In the genomic region with DNA sequence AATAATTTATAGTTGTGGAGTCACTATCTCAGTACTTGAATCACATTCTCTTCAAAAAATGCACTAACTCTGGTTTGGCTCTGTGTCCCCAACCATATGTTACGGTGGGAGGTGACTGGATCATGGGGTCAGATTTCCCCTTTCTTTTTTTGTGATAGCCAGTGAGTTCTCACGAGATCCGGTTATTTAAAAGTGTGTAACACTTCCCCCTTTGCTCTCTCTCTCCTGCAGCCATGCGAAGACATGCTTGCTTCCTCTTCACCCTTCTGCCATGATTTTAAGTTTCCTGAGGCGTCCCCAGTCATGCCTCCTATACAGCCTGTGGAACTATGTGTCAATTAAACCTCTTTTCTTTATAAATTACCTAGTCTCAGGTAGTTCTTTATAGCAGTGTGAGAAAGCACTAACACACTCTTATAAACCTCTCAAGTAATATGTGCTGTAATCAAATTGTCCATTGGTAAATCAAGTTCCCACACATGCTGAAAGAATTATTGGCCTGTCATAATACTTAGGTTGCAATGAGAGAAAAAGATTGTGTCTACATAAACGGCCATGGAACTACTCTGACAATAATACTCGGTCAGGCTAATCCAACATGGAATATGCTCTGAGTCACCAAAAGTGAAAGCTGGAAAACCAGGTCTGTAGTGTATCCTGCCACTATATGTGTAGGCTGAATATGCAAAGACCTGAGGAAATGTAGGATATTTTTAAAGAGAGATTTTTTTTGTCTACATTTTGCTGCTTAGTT, we compare ENCODE assay signal across 35 cellular contexts.
DNase-seq lines count a peak whose midpoint lies in the region; ATAC-seq, FAIRE-seq and TF ChIP-seq lines count a peak whose summit lies in the region.
"Had no signal": no experiment of that assay in that cellular context is flagged by ENCODE, and none has a peak within 500 bp of the region (broad histone marks: within the 10 kb centered on the region; RNA-seq: fewer than 3 reads in every experiment).

No MANE protein-coding gene starts in this region.

- no peaks in the 10 kb centered on the region for H3K4me1 Mint-ChIP-seq in HFFc6 (ENCODE audit: low read depth)
- H3K4me1 Mint-ChIP-seq: activated CD4-positive, alpha-beta T cell treated with anti-CD3 and anti-CD28 coated beads, Interleukin-2, amount 10 ng/mL, durations not matched to agents 7 days and 5 days had no signal

- DNase-seq in H54 (ENCODE audit: insufficient read length, low spot score) (no peak), M059J (ENCODE audit: low read depth) (peak; percentile 39), astrocyte of the hippocampus (ENCODE audit: low read depth, low spot score) (peak; percentile 23), lung microvascular endothelial cell (ENCODE audit: low read depth in 2 of 2) (peak; percentile 7 to 16), HFFc6 (no peak), dedifferentiated amniotic fluid mesenchymal stem cell (ENCODE audit: extremely low spot score) (no peak)
- DNase-seq: activated CD4-positive, alpha-beta T cell treated with anti-CD3 and anti-CD28 coated beads, Interleukin-2, amount 10 ng/mL, durations not matched to agents 7 days and 5 days; activated effector memory CD4-positive, alpha-beta T cell treated with Interleukin-2 at 50 U/mL for 16 hours; activated T-cell treated with anti-CD3 and anti-CD28 coated beads, Interleukin-2, amount 50 U/mL, for 1 hour; anterior cingulate cortex; colonic mucosa; DMS79 treated with DMSO at 0.1 percent for 48 hours; effector memory CD4-positive, alpha-beta T cell; GF-D8; glutamatergic neuron; KG1; MM.1S; NCI-H1417; NCI-H2029 treated with DMSO at 0.1 percent for 48 hours; NCI-H345; NCI-H82; ovary; retina; SIG-M5; small intestine; stimulated activated naive CD4-positive, alpha-beta T cell treated with Interleukin-2 at 50 U/mL for 16 hours; T-helper 1 cell; upper lobe of right lung had no signal

- no peak for ATAC-seq in GM18870 (IDR thresholded peaks at IDR 0.05; ENCODE audit: unreplicated experiment)
- ATAC-seq: left lobe of liver, Panc1, upper lobe of right lung, WTC11 had no signal

- H3K36me3 Mint-ChIP-seq in HFFc6 (ENCODE audit: low read depth), result no peaks in the 10 kb centered on the region
- H3K36me3 Mint-ChIP-seq: activated naive CD8-positive, alpha-beta T cell; WTC11 had no signal

- no peaks in the 10 kb centered on the region for H3K27me3 Mint-ChIP-seq in HFFc6 (ENCODE audit: insufficient read depth)
- H3K27me3 Mint-ChIP-seq: activated CD4-positive, alpha-beta T cell treated with anti-CD3 and anti-CD28 coated beads, Interleukin-2, amount 10 ng/mL, durations not matched to agents 7 days and 5 days had no signal

- TF ChIP-seq POLR2A in H54 (IDR thresholded peaks at IDR 0.05; ENCODE audit: low read depth, low read length), result no peak

- no peak overlapping the region for H3K4me3 Mint-ChIP-seq in HFFc6
- H3K4me3 Mint-ChIP-seq: activated CD4-positive, alpha-beta T cell treated with anti-CD3 and anti-CD28 coated beads, Interleukin-2, amount 10 ng/mL, durations not matched to agents 7 days and 5 days; activated naive CD8-positive, alpha-beta T cell; memory B cell; neural crest cell; WTC11 had no signal

- no peak overlapping the region for H3K27ac Mint-ChIP-seq in HFFc6
- H3K27ac Mint-ChIP-seq: activated CD4-positive, alpha-beta T cell treated with anti-CD3 and anti-CD28 coated beads, Interleukin-2, amount 10 ng/mL, durations not matched to agents 7 days and 5 days; activated naive CD8-positive, alpha-beta T cell; memory B cell; WTC11 had no signal

- no peak for TF ChIP-seq CTCF in HFFc6 (IDR thresholded peaks at IDR 0.05)

- H3K9me3 Mint-ChIP-seq in HFFc6, result peaks cover 28% of the 10 kb centered on the region
- H3K9me3 Mint-ChIP-seq: activated CD4-positive, alpha-beta T cell treated with anti-CD3 and anti-CD28 coated beads, Interleukin-2, amount 10 ng/mL, durations not matched to agents 7 days and 5 days had no signal

- peak; percentile 82 for FAIRE-seq in H54 (lab: Jason Lieb, UNC)
- FAIRE-seq: small intestine had no signal

Comparison
In these comparisons a context has a peak if more than half of its experiments do, and no peak if none do; other contexts are left out.
1. DNase-seq: peak in M059J (single experiment), astrocyte of the hippocampus (single experiment) and lung microvascular endothelial cell (2 of 2); none in H54 (single experiment), HFFc6 (single experiment) and dedifferentiated amniotic fluid mesenchymal stem cell (single experiment).